Comparison of ENCODE assay signal across 27 cellular contexts in the genomic region with DNA sequence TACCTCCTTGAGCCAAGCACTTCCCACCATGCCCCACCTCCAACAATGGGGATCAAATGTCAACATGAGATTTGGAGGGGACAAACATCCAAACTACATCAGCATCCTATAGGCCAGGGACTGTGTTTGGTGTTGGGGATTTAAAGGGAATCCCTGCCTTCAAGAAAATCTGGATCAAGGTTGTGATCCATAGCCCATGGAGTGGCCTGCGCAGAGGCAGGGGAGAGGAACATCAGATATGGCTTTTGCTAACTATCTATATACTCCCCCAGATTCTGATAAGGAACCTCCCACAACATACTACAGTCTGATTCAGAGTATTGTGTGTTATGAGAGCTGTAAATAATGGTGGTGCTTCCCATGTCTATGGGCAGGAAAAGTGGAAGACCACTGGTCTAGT.
"Had no signal": no experiment of that assay in that cellular context is flagged by ENCODE, and none has a peak within 500 bp of the region (broad histone marks: within the 10 kb centered on the region; RNA-seq: fewer than 3 reads in every experiment).

No MANE protein-coding gene starts in this region.

- H3K36me3 ChIP-seq: left ventricle myocardium inferior, ovary, right atrium auricular region, right lobe of liver, thyroid gland, transverse colon, upper lobe of left lung had no signal

- FAIRE-seq: islet of Langerhans, urothelium cell line had no signal

- ATAC-seq: natural killer cell; right lobe of liver; stimulated activated memory B cell treated with anti-CD40 and anti-IgM and Interleukin-4, amounts not matched to agents 10 μg/mL and 1 μg/mL and 100 μg/mL, for 72 hours; stimulated activated naive CD8-positive, alpha-beta T cell treated with anti-CD3 and anti-CD28 coated beads, Interleukin-15, amount 100 ng/mL, for 72 hours had no signal

- DNase-seq: hypothalamus; immature natural killer cell; left ventricle myocardium inferior; mesendoderm; naive B cell; natural killer cell; nephron progenitor cell; ovary; right lobe of liver; stimulated activated CD4-positive, alpha-beta T cell treated with anti-CD3 and anti-CD28 coated beads, Interleukin-1b, Interleukin-23, amount 100 ng/mL, for 48 hours; stimulated activated CD4-positive, alpha-beta T cell treated with anti-CD3 and anti-CD28 coated beads, Interleukin-2, amount 100 ng/mL, for 48 hours; stimulated activated CD4-positive, alpha-beta T cell treated with anti-CD3 and anti-CD28 coated beads, Interleukin-4, amount 100 ng/mL, for 4 hours; stimulated activated CD8-positive, alpha-beta memory T cell treated with anti-CD3 and anti-CD28 coated beads, Interleukin-4, amount 100 ng/mL, for 48 hours; stimulated activated naive CD4-positive, alpha-beta T cell treated with Interleukin-2 at 50 U/mL for 16 hours; stimulated activated naive CD8-positive, alpha-beta T cell treated with anti-CD3 and anti-CD28 coated beads, Interleukin-15, amount 100 ng/mL, for 72 hours; substantia nigra; thyroid gland; transverse colon; upper lobe of left lung had no signal

- H3K9me3 ChIP-seq: left ventricle myocardium inferior, ovary, right atrium auricular region, right lobe of liver, thyroid gland, transverse colon, upper lobe of left lung had no signal

- H3K4me3 ChIP-seq: left ventricle myocardium inferior, lung, ovary, right atrium auricular region, right lobe of liver, smooth muscle cell, thyroid gland, transverse colon, upper lobe of left lung had no signal

- H3K9me3 Mint-ChIP-seq: mesothelial cell of epicardium; naive B cell; natural killer cell; nephron progenitor cell; stimulated activated memory B cell treated with anti-CD40 and anti-IgM and Interleukin-4, amounts not matched to agents 10 μg/mL and 1 μg/mL and 100 μg/mL, for 72 hours; stimulated activated naive CD8-positive, alpha-beta T cell treated with anti-CD3 and anti-CD28 coated beads, Interleukin-15, amount 100 ng/mL, for 72 hours had no signal

- H3K27me3 ChIP-seq: ovary, thyroid gland had no signal

- H3K36me3 Mint-ChIP-seq: immature natural killer cell; mesothelial cell of epicardium; naive B cell; natural killer cell; stimulated activated memory B cell treated with anti-CD40 and anti-IgM and Interleukin-4, amounts not matched to agents 10 μg/mL and 1 μg/mL and 100 μg/mL, for 72 hours had no signal

- H3K27ac ChIP-seq: left ventricle myocardium inferior, ovary, right atrium auricular region, right lobe of liver, thyroid gland, transverse colon, upper lobe of left lung had no signal

- H3K4me1 ChIP-seq: right lobe of liver had no signal

- H3K4me3 Mint-ChIP-seq: immature natural killer cell; mesothelial cell of epicardium; natural killer cell; nephron progenitor cell; stimulated activated memory B cell treated with anti-CD40 and anti-IgM and Interleukin-4, amounts not matched to agents 10 μg/mL and 1 μg/mL and 100 μg/mL, for 72 hours; stimulated activated naive CD8-positive, alpha-beta T cell treated with anti-CD3 and anti-CD28 coated beads, Interleukin-15, amount 100 ng/mL, for 72 hours had no signal

- H3K27ac Mint-ChIP-seq: immature natural killer cell; mesothelial cell of epicardium; naive B cell; natural killer cell; nephron progenitor cell; progenitor cell of endocrine pancreas; stimulated activated memory B cell treated with anti-CD40 and anti-IgM and Interleukin-4, amounts not matched to agents 10 μg/mL and 1 μg/mL and 100 μg/mL, for 72 hours; stimulated activated naive CD8-positive, alpha-beta T cell treated with anti-CD3 and anti-CD28 coated beads, Interleukin-15, amount 100 ng/mL, for 72 hours had no signal
